24 cellular contexts compared by ENCODE assay signal in the genomic region with DNA sequence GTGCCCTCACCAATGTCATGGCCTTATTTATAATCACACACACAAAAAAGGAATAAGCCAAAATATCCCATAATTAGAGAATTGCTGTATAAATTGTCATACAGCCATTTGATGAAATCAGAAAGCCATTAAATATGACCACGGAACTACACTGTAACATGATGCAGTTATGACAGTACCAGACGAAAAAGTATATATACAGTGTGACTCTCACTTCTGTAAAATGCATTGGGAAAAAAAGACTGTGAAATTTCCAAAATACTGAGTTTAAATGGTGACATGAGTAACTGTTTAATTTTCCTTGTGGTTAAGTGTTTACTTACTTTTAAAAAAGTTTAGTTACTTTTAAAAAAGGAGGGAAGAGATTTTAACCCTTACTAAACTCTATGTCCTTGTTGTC. TPM values are rescaled to one million over a fixed set of nuclear protein-coding genes. Genes with fewer than 3 reads are reported as not detected.
A peak's percentile ranks its signal among the peaks of the same experiment; 100 is the strongest.
DNase-seq lines count a peak whose midpoint lies in the region; ATAC-seq lines count a peak whose summit lies in the region.
"Had no signal": no experiment of that assay in that cellular context is flagged by ENCODE, and none has a peak within 500 bp of the region (broad histone marks: within the 10 kb centered on the region; RNA-seq: fewer than 3 reads in every experiment).

No MANE protein-coding gene starts in this region.

- H3K27me3 Mint-ChIP-seq in activated naive CD4-positive, alpha-beta T cell treated with anti-CD3 and anti-CD28 coated beads, Interleukin-2, amount 10 ng/mL, durations not matched to agents 7 days and 5 days: no peaks in the 10 kb centered on the region
- no peaks in the 10 kb centered on the region for H3K27me3 Mint-ChIP-seq in activated T-helper 17 cell treated with anti-CD3 and anti-CD28 coated beads, Interleukin-2, amount 50 U/mL, for 72 hours
- H3K27me3 Mint-ChIP-seq in stimulated activated naive B cell treated with anti-CD40 and anti-IgM and Interleukin-4, amounts not matched to agents 10 μg/mL and 1 μg/mL and 100 μg/mL, for 72 hours: no peaks in the 10 kb centered on the region

- ATAC-seq in activated naive CD4-positive, alpha-beta T cell treated with anti-CD3 and anti-CD28 coated beads, Interleukin-2, amount 50 U/mL, for 72 hours: no peak
- ATAC-seq in HG03442 (IDR thresholded peaks at IDR 0.05; ENCODE audit: unreplicated experiment) (peak; percentile 43), GM19035 (IDR thresholded peaks at IDR 0.05; ENCODE audit: unreplicated experiment) (no peak), GM18511 (IDR thresholded peaks at IDR 0.05; ENCODE audit: unreplicated experiment) (no peak)
- ATAC-seq in activated T-helper 17 cell treated with anti-CD3 and anti-CD28 coated beads, Interleukin-2, amount 50 U/mL, for 72 hours (replicated peaks): no peak
- ATAC-seq in stimulated activated naive B cell treated with anti-CD40 and anti-IgM and Interleukin-4, amounts not matched to agents 10 μg/mL and 1 μg/mL and 100 μg/mL, for 72 hours (replicated peaks): peak; percentile 84
- ATAC-seq: left ventricle myocardium superior, natural killer cell, Right ventricle myocardium inferior had no signal

- H3K9me3 Mint-ChIP-seq in activated naive CD4-positive, alpha-beta T cell treated with anti-CD3 and anti-CD28 coated beads, Interleukin-2, amount 50 U/mL, for 72 hours: no peaks in the 10 kb centered on the region
- no peaks in the 10 kb centered on the region for H3K9me3 Mint-ChIP-seq in activated naive CD4-positive, alpha-beta T cell treated with anti-CD3 and anti-CD28 coated beads, Interleukin-2, amount 10 ng/mL, durations not matched to agents 7 days and 5 days
- H3K9me3 Mint-ChIP-seq in activated T-helper 17 cell treated with anti-CD3 and anti-CD28 coated beads, Interleukin-2, amount 50 U/mL, for 72 hours: no peaks in the 10 kb centered on the region
- no peaks in the 10 kb centered on the region for H3K9me3 Mint-ChIP-seq in stimulated activated naive B cell treated with anti-CD40 and anti-IgM and Interleukin-4, amounts not matched to agents 10 μg/mL and 1 μg/mL and 100 μg/mL, for 72 hours
- H3K9me3 Mint-ChIP-seq: natural killer cell had no signal

- H3K27ac Mint-ChIP-seq in activated naive CD4-positive, alpha-beta T cell treated with anti-CD3 and anti-CD28 coated beads, Interleukin-2, amount 50 U/mL, for 72 hours: peak overlapping the region; percentile 31 to 79
- no peak overlapping the region for H3K27ac Mint-ChIP-seq in activated naive CD4-positive, alpha-beta T cell treated with anti-CD3 and anti-CD28 coated beads, Interleukin-2, amount 10 ng/mL, durations not matched to agents 7 days and 5 days
- peak overlapping the region; percentile 43 for H3K27ac Mint-ChIP-seq in activated T-helper 17 cell treated with anti-CD3 and anti-CD28 coated beads, Interleukin-2, amount 50 U/mL, for 72 hours
- H3K27ac Mint-ChIP-seq in stimulated activated naive B cell treated with anti-CD40 and anti-IgM and Interleukin-4, amounts not matched to agents 10 μg/mL and 1 μg/mL and 100 μg/mL, for 72 hours: peak overlapping the region; percentile 47
- H3K27ac Mint-ChIP-seq: natural killer cell had no signal

- DNase-seq in activated naive CD4-positive, alpha-beta T cell treated with anti-CD3 and anti-CD28 coated beads, Interleukin-2, amount 50 U/mL, for 72 hours (ENCODE audit: low spot score in 2 of 2): no peak
- no peak for DNase-seq in activated naive CD4-positive, alpha-beta T cell treated with anti-CD3 and anti-CD28 coated beads, Interleukin-2, amount 10 ng/mL, durations not matched to agents 7 days and 5 days
- DNase-seq in stimulated activated naive B cell treated with anti-CD40 and anti-IgM and Interleukin-4, amounts not matched to agents 10 μg/mL and 1 μg/mL and 100 μg/mL, for 72 hours: no peak
- DNase-seq in NCI-H2227 (lab: John Stamatoyannopoulos, UW; ENCODE audit: unreplicated experiment): no peak
- DNase-seq: ACHN; activated CD4-positive, alpha-beta T cell treated with anti-CD3 and anti-CD28 coated beads, Interleukin-2, amount 50 U/mL, for 4 hours; activated CD4-positive, CD25-positive, alpha-beta regulatory T cell; C1 segment of cervical spinal cord; cortex of kidney; DMS 273 treated with DMSO at 0.1 percent for 48 hours; Karpas-422; left ventricle myocardium superior; natural killer cell; NCI-H1092 treated with DMSO at 0.1 percent for 48 hours; NCI-H2029; NCI-H226; stimulated activated CD4-positive, alpha-beta T cell treated with anti-CD3 and anti-CD28 coated beads, Interleukin-1b, Interleukin-23, amount 100 ng/mL, for 48 hours; T1000; uterus had no signal

- peaks cover 0 to 21% of the 10 kb centered on the region in 2 donors for H3K36me3 Mint-ChIP-seq in activated naive CD4-positive, alpha-beta T cell treated with anti-CD3 and anti-CD28 coated beads, Interleukin-2, amount 50 U/mL, for 72 hours
- peaks cover 32% of the 10 kb centered on the region for H3K36me3 Mint-ChIP-seq in activated naive CD4-positive, alpha-beta T cell treated with anti-CD3 and anti-CD28 coated beads, Interleukin-2, amount 10 ng/mL, durations not matched to agents 7 days and 5 days
- H3K36me3 Mint-ChIP-seq in activated T-helper 17 cell treated with anti-CD3 and anti-CD28 coated beads, Interleukin-2, amount 50 U/mL, for 72 hours (ENCODE audit: low read depth): peaks cover 12% of the 10 kb centered on the region
- peaks cover 8 to 34% of the 10 kb centered on the region in 2 donors for H3K36me3 Mint-ChIP-seq in stimulated activated naive B cell treated with anti-CD40 and anti-IgM and Interleukin-4, amounts not matched to agents 10 μg/mL and 1 μg/mL and 100 μg/mL, for 72 hours
- H3K36me3 Mint-ChIP-seq: natural killer cell had no signal

- CTCF ChIA-PET in activated naive CD4-positive, alpha-beta T cell treated with anti-CD3 and anti-CD28 coated beads, Interleukin-2, amount 10 ng/mL, durations not matched to agents 7 days and 5 days (lab: Charles Lee): no interaction called here

- peaks cover 51% of the 10 kb centered on the region for H3K4me1 Mint-ChIP-seq in activated naive CD4-positive, alpha-beta T cell treated with anti-CD3 and anti-CD28 coated beads, Interleukin-2, amount 10 ng/mL, durations not matched to agents 7 days and 5 days
- peaks cover 35% of the 10 kb centered on the region for H3K4me1 Mint-ChIP-seq in activated T-helper 17 cell treated with anti-CD3 and anti-CD28 coated beads, Interleukin-2, amount 50 U/mL, for 72 hours
- peaks cover 41 to 76% of the 10 kb centered on the region in 2 donors for H3K4me1 Mint-ChIP-seq in stimulated activated naive B cell treated with anti-CD40 and anti-IgM and Interleukin-4, amounts not matched to agents 10 μg/mL and 1 μg/mL and 100 μg/mL, for 72 hours

- no peak overlapping the region for H3K4me3 Mint-ChIP-seq in activated naive CD4-positive, alpha-beta T cell treated with anti-CD3 and anti-CD28 coated beads, Interleukin-2, amount 10 ng/mL, durations not matched to agents 7 days and 5 days
- H3K4me3 Mint-ChIP-seq in activated T-helper 17 cell treated with anti-CD3 and anti-CD28 coated beads, Interleukin-2, amount 50 U/mL, for 72 hours: no peak overlapping the region
- peak overlapping the region in 1 of 2 donors; percentile 19 for H3K4me3 Mint-ChIP-seq in stimulated activated naive B cell treated with anti-CD40 and anti-IgM and Interleukin-4, amounts not matched to agents 10 μg/mL and 1 μg/mL and 100 μg/mL, for 72 hours
- H3K4me3 Mint-ChIP-seq: natural killer cell had no signal

RNA-seq across cellular contexts. Expression of a gene that starts 25.4 kb away (rescaled TPM):
- total RNA-seq in activated naive CD4-positive, alpha-beta T cell treated with anti-CD3 and anti-CD28 coated beads, Interleukin-2, amount 50 U/mL, for 72 hours: 10 to 100 TPM; 37.0 to 59.5 TPM
- 100 to 1,000 TPM in 1 of 2 donors, 10 to 100 TPM in 1; 62.0 to 105 TPM for total RNA-seq in activated T-helper 17 cell treated with anti-CD3 and anti-CD28 coated beads, Interleukin-2, amount 50 U/mL, for 72 hours

Comparison
In these comparisons a context has a peak if more than half of its experiments do, and no peak if none do; other contexts are left out.
1. ATAC-seq: peak in HG03442 (single experiment) and stimulated activated naive B cell treated with anti-CD40 and anti-IgM and Interleukin-4, amounts not matched to agents 10 μg/mL and 1 μg/mL and 100 μg/mL, for 72 hours (2 of 2); none in activated naive CD4-positive, alpha-beta T cell treated with anti-CD3 and anti-CD28 coated beads, Interleukin-2, amount 50 U/mL, for 72 hours (0 of 2), activated T-helper 17 cell treated with anti-CD3 and anti-CD28 coated beads, Interleukin-2, amount 50 U/mL, for 72 hours (single experiment), GM19035 (single experiment) and GM18511 (single experiment).